9 cellular contexts compared by ENCODE assay signal in the genomic region with DNA sequence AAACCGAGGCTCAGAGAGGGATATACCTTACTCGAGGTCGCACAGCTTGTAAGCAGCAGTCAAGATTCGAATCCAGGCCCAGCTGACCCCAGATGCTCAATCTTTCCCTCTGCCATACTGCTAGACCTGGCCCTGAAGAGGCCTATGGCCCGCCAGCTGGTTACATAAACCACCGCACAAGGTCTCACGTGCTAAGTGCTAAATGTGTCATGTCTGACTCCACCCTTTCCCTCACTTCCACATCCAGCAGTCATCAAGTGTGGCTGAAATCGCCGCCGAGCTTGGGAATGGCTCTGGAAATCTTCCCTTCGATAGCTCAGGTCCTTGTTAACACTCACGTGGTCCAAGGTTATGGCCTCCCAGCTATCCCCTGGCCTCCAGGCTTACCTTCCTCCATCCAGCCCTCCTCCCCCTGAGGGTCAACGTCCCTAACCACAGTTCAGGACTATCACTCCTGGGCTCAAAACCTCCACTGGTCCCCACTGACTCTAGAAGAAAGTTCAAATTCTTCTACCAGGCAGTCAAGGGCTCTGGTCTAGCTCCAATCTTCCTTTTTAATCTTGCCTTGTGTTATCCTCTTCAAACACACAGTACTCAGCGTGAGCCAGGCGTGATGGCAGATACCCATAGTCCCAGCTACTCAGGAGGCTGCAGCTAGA. TPM values are rescaled to one million over a fixed set of nuclear protein-coding genes. Genes with fewer than 3 reads are reported as not detected.
DNase-seq lines count a peak whose midpoint lies in the region; ATAC-seq and TF ChIP-seq lines count a peak whose summit lies in the region.
"Had no signal": no experiment of that assay in that cellular context is flagged by ENCODE, and none has a peak within 500 bp of the region (broad histone marks: within the 10 kb centered on the region; RNA-seq: fewer than 3 reads in every experiment).

No MANE protein-coding gene starts in this region.

- peak overlapping the region; percentile 6 to 100 (median 100) for H3K27ac ChIP-seq in heart left ventricle
- peak overlapping the region; percentile 99 for H3K27ac ChIP-seq in skeletal muscle tissue (ENCODE audit: low read depth, low read length)

- peaks cover 17% of the 10 kb centered on the region for H3K36me3 Mint-ChIP-seq in activated naive CD8-positive, alpha-beta T cell treated with anti-CD3 and anti-CD28 coated beads for 36 hours

- H3K9me3 ChIP-seq in heart left ventricle (no peaks in the 10 kb centered on the region), skeletal muscle tissue (ENCODE audit: control insufficient read depth in 3 of 3, low read length in 3 of 3) (no peaks in the 10 kb centered on the region), HAP-1 (no peaks in the 10 kb centered on the region)

- intact Hi-C loops in heart left ventricle (cut with DNase I), result loop anchor here in 3 of 10 donors (5.0 kb wide), 1 partner anchor 34 kb away; no protein-coding TSS in a partner anchor

- 33 to 43% (median 38%) methylated on average over 15 of the region's 15 CpGs for WGBS in heart left ventricle, 4 donors

- H3K4me3 ChIP-seq in heart left ventricle (peak overlapping the region in 1 of 12 donors; percentile 14), skeletal muscle tissue (ENCODE audit: low read length in 3 of 3) (peak overlapping the region; percentile 44 to 97 (median 65)), HAP-1 (no peak overlapping the region)

- ATAC-seq in heart left ventricle, result peak; percentile 42 to 70 (median 60)
- no peak for ATAC-seq in HG02588 (IDR thresholded peaks at IDR 0.05; ENCODE audit: unreplicated experiment)

- peak overlapping the region; percentile 42 to 97 (median 54) for H3K9ac ChIP-seq in skeletal muscle tissue (ENCODE audit: low read depth in 1 of 3, low read length in 3 of 3)

- in situ Hi-C loops in HAP-1 (cut with MboI; ENCODE audit: low sequenced_read_pairs), result no loop called here

- H3K9me3 Mint-ChIP-seq in activated naive CD8-positive, alpha-beta T cell treated with anti-CD3 and anti-CD28 coated beads for 36 hours, result no peaks in the 10 kb centered on the region

- no peak for TF ChIP-seq POLR2A in heart left ventricle (IDR thresholded peaks at IDR 0.05)

- H3K36me3 ChIP-seq in heart left ventricle (no peaks in the 10 kb centered on the region), skeletal muscle tissue (ENCODE audit: control insufficient read depth in 3 of 3, insufficient read depth in 3 of 3, low read length in 3 of 3) (no peaks in the 10 kb centered on the region), HAP-1 (replicated peaks) (no peaks in the 10 kb centered on the region)

- peaks cover 43% of the 10 kb centered on the region for H3K4me1 Mint-ChIP-seq in activated naive CD8-positive, alpha-beta T cell treated with anti-CD3 and anti-CD28 coated beads for 36 hours

- H3K4me1 ChIP-seq in heart left ventricle, result peaks cover 7 to 80% (median 52%) of the 10 kb centered on the region in 12 donors
- H3K4me1 ChIP-seq in skeletal muscle tissue (ENCODE audit: control insufficient read depth in 3 of 3, insufficient read depth in 3 of 3, low read length in 3 of 3), result peaks cover 55 to 63% (median 56%) of the 10 kb centered on the region in 3 donors
- peaks cover 17% of the 10 kb centered on the region for H3K4me1 ChIP-seq in HAP-1

- no peaks in the 10 kb centered on the region for H3K27me3 Mint-ChIP-seq in activated naive CD8-positive, alpha-beta T cell treated with anti-CD3 and anti-CD28 coated beads for 36 hours

- peak; percentile 75 for DNase-seq in GM04504 (ENCODE audit: low read depth)
- DNase-seq in activated naive CD8-positive, alpha-beta T cell treated with anti-CD3 and anti-CD28 coated beads for 36 hours, result no peak
- peak; percentile 63 to 82 (median 70) for DNase-seq in heart left ventricle
- DNase-seq in HAP-1 (ENCODE audit: low spot score in 2 of 2), result no peak
- DNase-seq in effector CD8-positive, alpha-beta T cell (lab: John Stamatoyannopoulos, UW), result no peak
- DNase-seq in GF-D8 (lab: John Stamatoyannopoulos, UW), result no peak

- TF ChIP-seq CTCF in heart left ventricle (IDR thresholded peaks at IDR 0.05), result no peak

- H3K4me3 Mint-ChIP-seq in activated naive CD8-positive, alpha-beta T cell treated with anti-CD3 and anti-CD28 coated beads for 36 hours, result peak overlapping the region; percentile 56

- H3K27ac Mint-ChIP-seq in activated naive CD8-positive, alpha-beta T cell treated with anti-CD3 and anti-CD28 coated beads for 36 hours, result peak overlapping the region; percentile 92

- no peaks in the 10 kb centered on the region for H3K27me3 ChIP-seq in heart left ventricle
- H3K27me3 ChIP-seq in skeletal muscle tissue (ENCODE audit: control insufficient read depth in 3 of 3, insufficient read depth in 3 of 3, low read length in 3 of 3), result no peaks in the 10 kb centered on the region
- no peaks in the 10 kb centered on the region for H3K27me3 ChIP-seq in HAP-1 (ENCODE audit: low read depth)

RNA-seq across cellular contexts. Expression of a gene that starts 3.5 kb away (rescaled TPM):
- 10 to 100 TPM; 16.7 TPM for total RNA-seq in activated naive CD8-positive, alpha-beta T cell treated with anti-CD3 and anti-CD28 coated beads for 36 hours
- total RNA-seq in heart left ventricle (10 to 100 TPM; 51.8 to 77.2 (median 59.5) TPM), skeletal muscle tissue (10.4 TPM)
- polyA plus RNA-seq in heart left ventricle, result 10 to 100 TPM; 29.3 to 35.3 TPM

RNA-seq across cellular contexts. Expression of a gene that starts 5.4 kb away (rescaled TPM):
- total RNA-seq in activated naive CD8-positive, alpha-beta T cell treated with anti-CD3 and anti-CD28 coated beads for 36 hours, result not detected
- total RNA-seq in heart left ventricle (not detected), skeletal muscle tissue (not detected)
- under 1 TPM in 1 of 2 donors, not detected in 1; 0.08 TPM for polyA plus RNA-seq in heart left ventricle
- polyA plus RNA-seq: adipose tissue had no signal

RNA-seq across cellular contexts. Expression of a gene that starts 8.3 kb away (rescaled TPM):
- total RNA-seq in activated naive CD8-positive, alpha-beta T cell treated with anti-CD3 and anti-CD28 coated beads for 36 hours, result 100 to 1,000 TPM; 198 to 200 TPM
- total RNA-seq in heart left ventricle, result 10 to 100 TPM; 31.4 to 77.6 (median 50.7) TPM
- polyA plus RNA-seq in heart left ventricle, result 10 to 100 TPM; 17.3 to 18.5 TPM
- 91.3 TPM for total RNA-seq in skeletal muscle tissue

RNA-seq across cellular contexts. Expression of a gene that starts 31.0 kb away (rescaled TPM):
- 10 to 100 TPM; 10.6 to 11.3 TPM for total RNA-seq in activated naive CD8-positive, alpha-beta T cell treated with anti-CD3 and anti-CD28 coated beads for 36 hours
- total RNA-seq in heart left ventricle (10 to 100 TPM in 7 of 9 donors, 1 to 10 TPM in 2; 8.2 to 14.2 (median 11.0) TPM), skeletal muscle tissue (31.3 TPM)
- polyA plus RNA-seq in heart left ventricle, result 10 to 100 TPM; 11.2 to 27.3 TPM

RNA-seq across cellular contexts. Expression of a gene that starts 36.6 kb away (rescaled TPM):
- total RNA-seq in activated naive CD8-positive, alpha-beta T cell treated with anti-CD3 and anti-CD28 coated beads for 36 hours, result 1 to 10 TPM; 7.6 to 9.2 TPM
- total RNA-seq in heart left ventricle, result 1 to 10 TPM; 2.8 to 9.6 (median 7.8) TPM
- polyA plus RNA-seq in heart left ventricle, result 1 to 10 TPM; 1.6 to 9.6 TPM
- 1.0 TPM for total RNA-seq in skeletal muscle tissue

Comparison
In these comparisons a context has a peak if more than half of its experiments do, and no peak if none do; other contexts are left out.
1. DNase-seq: peak in GM04504 (single experiment) and heart left ventricle (5 of 5); none in activated naive CD8-positive, alpha-beta T cell treated with anti-CD3 and anti-CD28 coated beads for 36 hours (single experiment), HAP-1 (0 of 2), effector CD8-positive, alpha-beta T cell (single experiment) and GF-D8 (single experiment).